12 cellular contexts compared by ENCODE assay signal in genomic region chr6:35494161-35494563, GRCh38. TPM values are rescaled to one million over a fixed set of nuclear protein-coding genes. Genes with fewer than 3 reads are reported as not detected.
A peak's percentile ranks its signal among the peaks of the same experiment; 100 is the strongest.
DNase-seq lines count a peak whose midpoint lies in the region; ATAC-seq and TF ChIP-seq lines count a peak whose summit lies in the region.
"Had no signal": no experiment of that assay in that cellular context is flagged by ENCODE, and none has a peak within 500 bp of the region (broad histone marks: within the 10 kb centered on the region; RNA-seq: fewer than 3 reads in every experiment).

No MANE protein-coding gene starts in this region.

- peak overlapping the region; percentile 84 for H3K27ac Mint-ChIP-seq in chondrocyte (ENCODE audit: unreplicated experiment)
- peak overlapping the region in 6 of 9 donors; percentile 1 to 66 (median 19) for H3K27ac Mint-ChIP-seq in naive thymus-derived CD4-positive, alpha-beta T cell

- BruUV-seq in PC-3 (replicated peaks; lab: Mats Ljungman, UMichigan), result no TSS peak

- H3K9me3 Mint-ChIP-seq in chondrocyte (ENCODE audit: low read depth), result no peaks in the 10 kb centered on the region
- no peaks in the 10 kb centered on the region for H3K9me3 Mint-ChIP-seq in naive thymus-derived CD4-positive, alpha-beta T cell
- H3K9me3 Mint-ChIP-seq: stimulated activated effector memory CD8-positive, alpha-beta T cell treated with anti-CD3 and anti-CD28 coated beads, Interleukin-12 subunit alpha, Interleukin-12 subunit beta, amount 100 ng/mL, for 72 hours had no signal

- ATAC-seq in naive thymus-derived CD4-positive, alpha-beta T cell, result peak; percentile 7
- ATAC-seq in PC-3, result no peak
- ATAC-seq in HG03565 (IDR thresholded peaks at IDR 0.05; ENCODE audit: unreplicated experiment), result no peak

- H3K9ac ChIP-seq in PC-3 (ENCODE audit: low read length), result no peak overlapping the region

- H3K9me3 ChIP-seq in HEK293 (ENCODE audit: control insufficient read depth, insufficient read depth, low read depth, low read length) (no peaks in the 10 kb centered on the region), PC-3 (ENCODE audit: low read length) (no peaks in the 10 kb centered on the region)
- no peaks in the 10 kb centered on the region for H3K9me3 ChIP-seq in naive thymus-derived CD4-positive, alpha-beta T cell (ENCODE audit: control insufficient read depth in 2 of 3, low read length in 3 of 3)

- no peak overlapping the region for H3K4me2 ChIP-seq in PC-3 (ENCODE audit: low read length)

- H3K4me1 ChIP-seq in HEK293 (ENCODE audit: control insufficient read depth, insufficient read depth, low read length), result peaks cover 17% of the 10 kb centered on the region
- peaks cover 0 to 10% of the 10 kb centered on the region in 2 donors for H3K4me1 ChIP-seq in naive thymus-derived CD4-positive, alpha-beta T cell (ENCODE audit: control insufficient read depth in 2 of 2, insufficient read depth in 2 of 2, low read length in 2 of 2)
- H3K4me1 ChIP-seq in PC-3 (ENCODE audit: insufficient read depth, low read length), result peaks cover 33% of the 10 kb centered on the region

- peak overlapping the region; percentile 85 for H3K4me3 Mint-ChIP-seq in chondrocyte (ENCODE audit: unreplicated experiment)
- peak overlapping the region in 4 of 10 donors; percentile 0 to 12 (median 0) for H3K4me3 Mint-ChIP-seq in naive thymus-derived CD4-positive, alpha-beta T cell
- H3K4me3 Mint-ChIP-seq: stimulated activated effector memory CD8-positive, alpha-beta T cell treated with anti-CD3 and anti-CD28 coated beads, Interleukin-12 subunit alpha, Interleukin-12 subunit beta, amount 100 ng/mL, for 72 hours had no signal

- DNase-seq in AML-193 (lab: John Stamatoyannopoulos, UW), result peak; percentile 50 to 54
- peak; percentile 74 for DNase-seq in chondrocyte (ENCODE audit: low spot score)
- no peak for DNase-seq in naive thymus-derived CD4-positive, alpha-beta T cell
- DNase-seq in PC-3, result no peak
- DNase-seq in DMS79 treated with DMSO at 0.1 percent for 48 hours (lab: John Stamatoyannopoulos, UW), result no peak
- DNase-seq in occipital lobe (lab: John Stamatoyannopoulos, UW), result no peak
- DNase-seq: activated naive CD4-positive, alpha-beta T cell; DND-41; NCI-H1930 had no signal

- intact Hi-C loops in naive thymus-derived CD4-positive, alpha-beta T cell (cut with micrococcal nuclease), result no loop called here
- intact Hi-C loops in PC-3 (cut with micrococcal nuclease), result no loop called here

- POLR2A ChIA-PET in HEK293 (lab: Yijun Ruan, JAX), result interaction anchor here (4.3 kb wide), 1 partner anchor 26 kb away, joined by 24 read pairs; the partner anchor contains the start of gene RPL10A
- POLR2A ChIA-PET in naive thymus-derived CD4-positive, alpha-beta T cell (lab: Charles Lee), result no interaction called here
- POLR2A ChIA-PET in PC-3 (lab: Charles Lee; ENCODE audit: unreplicated experiment), result no interaction called here

- CTCF ChIA-PET in HEK293 (lab: Yijun Ruan, JAX) (interaction anchor here (0.7 to 1.0 kb wide), 2 partner anchors 7 to 10 kb away, joined by 3 to 4 read pairs; no protein-coding TSS in a partner anchor), PC-3 (lab: Charles Lee) (no interaction called here)
- CTCF ChIA-PET in naive thymus-derived CD4-positive, alpha-beta T cell (lab: Charles Lee), result no interaction called here

- no peak for TF ChIP-seq CTCF in HEK293 (tag by site-specific recombination; IDR thresholded peaks at IDR 0.05)
- TF ChIP-seq CTCF in chondrocyte (IDR thresholded peaks at IDR 0.05), result no peak
- TF ChIP-seq CTCF in PC-3 (conservative IDR thresholded peaks at IDR 0.05; ENCODE audit: low read depth, low read length), result no peak

- peaks cover 72% of the 10 kb centered on the region for H3K4me1 Mint-ChIP-seq in chondrocyte (ENCODE audit: low read depth)
- H3K4me1 Mint-ChIP-seq in naive thymus-derived CD4-positive, alpha-beta T cell, result peaks cover 13 to 29% (median 22%) of the 10 kb centered on the region in 7 donors

- H3K4me3 ChIP-seq in HEK293 (ENCODE audit: low read depth, low read length) (no peak overlapping the region), PC-3 (ENCODE audit: low read length) (no peak overlapping the region)
- H3K4me3 ChIP-seq in naive thymus-derived CD4-positive, alpha-beta T cell (ENCODE audit: low read length), result no peak overlapping the region

- H3K79me2 ChIP-seq in PC-3 (ENCODE audit: low read length), result peaks cover 44% of the 10 kb centered on the region

- H3K36me3 ChIP-seq in HEK293 (ENCODE audit: control insufficient read depth in 2 of 2, insufficient read depth in 1 of 2, low read length in 2 of 2) (peaks cover 0 to 4% of the 10 kb centered on the region in 2 experiments; a peak in 1 of 3 replicates), PC-3 (ENCODE audit: low read depth, low read length) (no peaks in the 10 kb centered on the region)
- no peaks in the 10 kb centered on the region for H3K36me3 ChIP-seq in naive thymus-derived CD4-positive, alpha-beta T cell (ENCODE audit: control insufficient read depth in 2 of 3, insufficient read depth in 3 of 3, low read length in 3 of 3)

- no peak overlapping the region for H3K27ac ChIP-seq in HEK293 (ENCODE audit: extremely low read depth, low read depth, low read length)
- H3K27ac ChIP-seq in naive thymus-derived CD4-positive, alpha-beta T cell (ENCODE audit: low read depth, low read length), result no peak overlapping the region
- H3K27ac ChIP-seq in PC-3 (ENCODE audit: low read length), result no peak overlapping the region

- peaks cover 0 to 4% of the 10 kb centered on the region in 2 donors for H3K27me3 ChIP-seq in naive thymus-derived CD4-positive, alpha-beta T cell (ENCODE audit: control insufficient read depth in 2 of 2, insufficient read depth in 2 of 2, low read length in 2 of 2)
- H3K27me3 ChIP-seq in PC-3 (ENCODE audit: low read length), result no peaks in the 10 kb centered on the region

- no peaks in the 10 kb centered on the region; the same call in 1 of the 2 replicates for H4K20me1 ChIP-seq in PC-3 (ENCODE audit: low read length)

- H3K36me3 Mint-ChIP-seq in chondrocyte (ENCODE audit: low read depth), result no peaks in the 10 kb centered on the region
- peaks cover 0 to 3% (median 0%) of the 10 kb centered on the region in 5 donors for H3K36me3 Mint-ChIP-seq in naive thymus-derived CD4-positive, alpha-beta T cell

- no peak overlapping the region for H2AFZ ChIP-seq in PC-3 (ENCODE audit: low read length)

- no peaks in the 10 kb centered on the region for H3K27me3 Mint-ChIP-seq in chondrocyte (ENCODE audit: low read depth)
- H3K27me3 Mint-ChIP-seq in naive thymus-derived CD4-positive, alpha-beta T cell, result peaks cover 0 to 39% (median 6%) of the 10 kb centered on the region in 5 donors

- no peaks in the 10 kb centered on the region for H3K9me2 ChIP-seq in PC-3 (replicated peaks; ENCODE audit: low read length)

- H3F3A ChIP-seq in PC-3 (ENCODE audit: low read length, unreplicated experiment), result no peaks in the 10 kb centered on the region

TF ChIP-seq in HEK293, 187 proteins besides CTCF, POLR2A, EP300 and RAD21 (continues in another document):
- TF ChIP-seq ZBTB8A (tag by site-specific recombination; IDR thresholded peaks at IDR 0.05) (0 out of 2 replicates have a peak, but pooled peaks have one; percentile 20), ZBTB1 (tag by site-specific recombination; IDR thresholded peaks at IDR 0.05) (no peak), KLF9 (tag by site-specific recombination; IDR thresholded peaks at IDR 0.05; ENCODE audit: low read depth) (no peak), ZNF558 (tag by site-specific recombination; IDR thresholded peaks at IDR 0.05) (no peak), FEZF1 (tag by site-specific recombination; IDR thresholded peaks at IDR 0.05) (no peak), ZNF837 (tag by site-specific recombination; IDR thresholded peaks at IDR 0.05) (no peak), ZBTB17 (tag by site-specific recombination; IDR thresholded peaks at IDR 0.05) (peak; percentile 73), SALL2 (tag by site-specific recombination; IDR thresholded peaks at IDR 0.05; ENCODE audit: borderline replicate concordance) (no peak), ZEB2 (tag by site-specific recombination; IDR thresholded peaks at IDR 0.05) (no peak), ZBTB48 (tag by site-specific recombination; IDR thresholded peaks at IDR 0.05) (peak; percentile 45; the same call in 1 of the 2 replicates), ZSCAN30 (tag by site-specific recombination; IDR thresholded peaks at IDR 0.05) (no peak), GLIS2 (tag by site-specific recombination; IDR thresholded peaks at IDR 0.05) (peak; percentile 59), OSR2 (tag by site-specific recombination; IDR thresholded peaks at IDR 0.05) (no peak), ZNF324 (tag by site-specific recombination; IDR thresholded peaks at IDR 0.05) (no peak)

RNA-seq across cellular contexts. Expression of gene TEAD3, which starts 2.7 kb away (rescaled TPM):
- total RNA-seq in chondrocyte, result 35.1 to 57.1 TPM (median 56.8 TPM) in 3 replicates
- total RNA-seq in naive thymus-derived CD4-positive, alpha-beta T cell, result under 1 TPM in 3 of 5 experiments, not detected in 2; 0.16 to 0.27 (median 0.24) TPM
- polyA plus RNA-seq in naive thymus-derived CD4-positive, alpha-beta T cell, result under 1 TPM in 1 of 2 donors, not detected in 1; 0.10 TPM
- total RNA-seq in PC-3 (2014; rRNA removed), result 9.2 and 15.4 TPM in 2 replicates
- 0.16 TPM for total RNA-seq in occipital lobe

RNA-seq across cellular contexts. Expression of gene TULP1, which starts 18.5 kb away (rescaled TPM):
- total RNA-seq in chondrocyte, result not detected in 3 replicates
- not detected for total RNA-seq in naive thymus-derived CD4-positive, alpha-beta T cell
- not detected for polyA plus RNA-seq in naive thymus-derived CD4-positive, alpha-beta T cell
- total RNA-seq in PC-3 (2014; rRNA removed), result not detected in 2 replicates
- 0.47 TPM for total RNA-seq in occipital lobe

RNA-seq across cellular contexts. Expression of gene RPL10A, which starts 26.0 kb away (rescaled TPM):
- 844 to 899 TPM (median 848 TPM) in 3 replicates for total RNA-seq in chondrocyte
- 1,000 to 10,000 TPM; 1,380 to 2,381 (median 2,302) TPM for total RNA-seq in naive thymus-derived CD4-positive, alpha-beta T cell
- polyA plus RNA-seq in naive thymus-derived CD4-positive, alpha-beta T cell, result 1,000 to 10,000 TPM; 1,203 to 1,279 TPM
- total RNA-seq in PC-3 (2014; rRNA removed), result 1,114 and 1,509 TPM in 2 replicates
- 1,537 TPM for total RNA-seq in occipital lobe

RNA-seq across cellular contexts. Expression of gene FANCE, which starts 42.0 kb away (rescaled TPM):
- total RNA-seq in chondrocyte (5.6 to 7.4 TPM (median 6.8 TPM) in 3 replicates), PC-3 (2014; rRNA removed) (13.8 and 18.6 TPM in 2 replicates), occipital lobe (9.5 TPM)
- total RNA-seq in naive thymus-derived CD4-positive, alpha-beta T cell, result 10 to 100 TPM in 1 of 5 experiments, 1 to 10 TPM in 4; 3.1 to 12.0 (median 6.4) TPM
- 1 to 10 TPM; 3.4 to 7.5 TPM for polyA plus RNA-seq in naive thymus-derived CD4-positive, alpha-beta T cell

Comparison
In these comparisons a context has a peak if more than half of its experiments do, and no peak if none do; other contexts are left out.
1. DNase-seq: peak in AML-193 (2 of 2) and chondrocyte (single experiment); none in naive thymus-derived CD4-positive, alpha-beta T cell (0 of 9), PC-3 (single experiment), DMS79 treated with DMSO at 0.1 percent for 48 hours (single experiment) and occipital lobe (single experiment).